12 cellular contexts compared by ENCODE assay signal in the genomic region with DNA sequence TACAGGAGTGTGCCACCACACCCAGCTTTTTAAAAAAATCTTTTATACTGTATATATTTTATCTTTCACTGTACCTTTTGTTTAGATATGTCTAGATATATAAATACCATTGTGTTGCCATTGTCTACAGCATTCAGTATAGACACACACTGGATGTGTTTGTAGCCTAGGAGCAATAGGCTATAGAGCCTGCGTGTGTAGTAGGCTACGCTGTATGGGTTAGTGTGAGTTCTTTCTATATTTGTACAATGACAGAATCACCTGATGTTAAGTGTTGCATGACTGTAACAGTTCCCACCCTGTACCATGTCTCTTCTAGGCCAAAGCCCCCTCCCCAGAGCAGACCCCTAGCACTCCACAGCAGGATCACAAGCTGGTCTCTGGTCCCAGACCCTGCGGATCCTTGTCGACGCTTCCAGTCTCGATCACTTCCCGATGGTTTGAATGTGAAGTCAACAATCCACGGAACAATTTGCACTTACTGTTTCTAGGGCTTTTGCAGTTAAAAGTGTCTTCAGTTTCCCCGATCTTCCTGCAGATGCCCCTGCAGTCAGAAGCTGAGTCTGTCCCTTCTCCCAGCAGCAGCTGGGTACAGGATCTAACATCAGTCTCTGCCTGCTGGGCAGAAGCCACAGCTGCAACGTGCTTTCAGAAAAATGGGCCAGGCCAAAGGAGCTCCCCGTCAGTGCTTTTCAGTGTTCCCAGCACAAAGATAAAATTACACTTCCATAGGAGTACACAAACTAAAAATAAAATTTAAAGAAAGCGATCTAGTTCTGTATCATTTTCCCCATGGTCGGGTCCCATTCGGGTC. TPM values are rescaled to one million over a fixed set of nuclear protein-coding genes. Genes with fewer than 3 reads are reported as not detected.
DNase-seq lines count a peak whose midpoint lies in the region; ATAC-seq and TF ChIP-seq lines count a peak whose summit lies in the region.
"Had no signal": no experiment of that assay in that cellular context is flagged by ENCODE, and none has a peak within 500 bp of the region (broad histone marks: within the 10 kb centered on the region; RNA-seq: fewer than 3 reads in every experiment).

No MANE protein-coding gene starts in this region.

- no peak for DNase-seq in activated naive CD8-positive, alpha-beta T cell treated with anti-CD3 and anti-CD28 coated beads, Interleukin-2, amount 50 U/mL, for 24 hours
- no peak for DNase-seq in activated naive CD8-positive, alpha-beta T cell treated with anti-CD3 and anti-CD28 coated beads for 36 hours
- peak; percentile 44 for DNase-seq in fibroblast of peridontal ligament (ENCODE audit: extremely low read depth)
- DNase-seq in nephron progenitor cell, result no peak
- no peak for DNase-seq in activated CD4-positive, alpha-beta T cell treated with anti-CD3 and anti-CD28 coated beads, Interleukin-2, amount 50 U/mL, for 48 hours
- DNase-seq in caudate nucleus (lab: John Stamatoyannopoulos, UW), result no peak
- DNase-seq in AG20443 (ENCODE audit: low spot score), result no peak
- DNase-seq: activated CD8-positive, alpha-beta memory T cell treated with anti-CD3 and anti-CD28 coated beads, Interleukin-2, amount 50 U/mL, for 4 hours; stimulated activated CD4-positive, alpha-beta T cell treated with anti-CD3 and anti-CD28 coated beads, Interleukin-1b, Interleukin-23, amount 100 ng/mL, for 48 hours; thyroid gland had no signal

- H3K27ac Mint-ChIP-seq in activated naive CD8-positive, alpha-beta T cell treated with anti-CD3 and anti-CD28 coated beads, Interleukin-2, amount 50 U/mL, for 24 hours, result peak overlapping the region; percentile 64
- no peak overlapping the region for H3K27ac Mint-ChIP-seq in activated naive CD8-positive, alpha-beta T cell treated with anti-CD3 and anti-CD28 coated beads for 36 hours
- H3K27ac Mint-ChIP-seq in nephron progenitor cell, result peak overlapping the region; percentile 94
- H3K27ac Mint-ChIP-seq: T-helper 1 cell treated with Interleukin-12 subunit alpha and Interleukin-12 subunit beta and Interleukin-4 antibody, amounts not matched to agents 30 μg/mL and 1 μg/mL, for 36 hours had no signal

- H3K4me1 Mint-ChIP-seq in activated naive CD8-positive, alpha-beta T cell treated with anti-CD3 and anti-CD28 coated beads, Interleukin-2, amount 50 U/mL, for 24 hours, result peaks cover 9% of the 10 kb centered on the region
- peaks cover 7% of the 10 kb centered on the region for H3K4me1 Mint-ChIP-seq in activated naive CD8-positive, alpha-beta T cell treated with anti-CD3 and anti-CD28 coated beads for 36 hours
- peaks cover 22% of the 10 kb centered on the region for H3K4me1 Mint-ChIP-seq in nephron progenitor cell

- H3K27ac ChIP-seq in caudate nucleus (ENCODE audit: low read depth, low read length), result no peak overlapping the region

- no peaks in the 10 kb centered on the region for H3K27me3 Mint-ChIP-seq in activated naive CD8-positive, alpha-beta T cell treated with anti-CD3 and anti-CD28 coated beads, Interleukin-2, amount 50 U/mL, for 24 hours
- no peaks in the 10 kb centered on the region for H3K27me3 Mint-ChIP-seq in activated naive CD8-positive, alpha-beta T cell treated with anti-CD3 and anti-CD28 coated beads for 36 hours
- no peaks in the 10 kb centered on the region for H3K27me3 Mint-ChIP-seq in nephron progenitor cell (ENCODE audit: low read depth, poor library complexity)

- ATAC-seq in activated naive CD8-positive, alpha-beta T cell treated with anti-CD3 and anti-CD28 coated beads, Interleukin-2, amount 50 U/mL, for 24 hours, result no peak
- no peak for ATAC-seq in HG03342 (IDR thresholded peaks at IDR 0.05; ENCODE audit: unreplicated experiment)

- no peaks in the 10 kb centered on the region for H3K9me3 Mint-ChIP-seq in activated naive CD8-positive, alpha-beta T cell treated with anti-CD3 and anti-CD28 coated beads, Interleukin-2, amount 50 U/mL, for 24 hours
- H3K9me3 Mint-ChIP-seq in activated naive CD8-positive, alpha-beta T cell treated with anti-CD3 and anti-CD28 coated beads for 36 hours, result no peaks in the 10 kb centered on the region
- no peaks in the 10 kb centered on the region for H3K9me3 Mint-ChIP-seq in nephron progenitor cell
- H3K9me3 Mint-ChIP-seq: T-helper 1 cell treated with Interleukin-12 subunit alpha and Interleukin-12 subunit beta and Interleukin-4 antibody, amounts not matched to agents 30 μg/mL and 1 μg/mL, for 36 hours had no signal

- no peak overlapping the region for H3K4me3 Mint-ChIP-seq in activated naive CD8-positive, alpha-beta T cell treated with anti-CD3 and anti-CD28 coated beads, Interleukin-2, amount 50 U/mL, for 24 hours
- H3K4me3 Mint-ChIP-seq in activated naive CD8-positive, alpha-beta T cell treated with anti-CD3 and anti-CD28 coated beads for 36 hours, result no peak overlapping the region
- H3K4me3 Mint-ChIP-seq in nephron progenitor cell, result no peak overlapping the region
- H3K4me3 Mint-ChIP-seq: T-helper 1 cell treated with Interleukin-12 subunit alpha and Interleukin-12 subunit beta and Interleukin-4 antibody, amounts not matched to agents 30 μg/mL and 1 μg/mL, for 36 hours had no signal

- no peak for TF ChIP-seq CTCF in nephron progenitor cell (IDR thresholded peaks at IDR 0.05)

- H3K36me3 Mint-ChIP-seq in activated naive CD8-positive, alpha-beta T cell treated with anti-CD3 and anti-CD28 coated beads, Interleukin-2, amount 50 U/mL, for 24 hours (ENCODE audit: low read depth), result no peaks in the 10 kb centered on the region
- H3K36me3 Mint-ChIP-seq in activated naive CD8-positive, alpha-beta T cell treated with anti-CD3 and anti-CD28 coated beads for 36 hours, result no peaks in the 10 kb centered on the region
- peaks cover 17% of the 10 kb centered on the region for H3K36me3 Mint-ChIP-seq in nephron progenitor cell (ENCODE audit: low read depth)

RNA-seq across cellular contexts. Expression of a gene that starts 35.3 kb away (rescaled TPM):
- total RNA-seq in activated naive CD8-positive, alpha-beta T cell treated with anti-CD3 and anti-CD28 coated beads for 36 hours, result under 1 TPM; 0.10 TPM

RNA-seq across cellular contexts. Expression of a gene that starts 36.0 kb away (rescaled TPM):
- total RNA-seq in activated naive CD8-positive, alpha-beta T cell treated with anti-CD3 and anti-CD28 coated beads for 36 hours, result 1 to 10 TPM; 6.9 to 7.8 TPM

RNA-seq across cellular contexts. Expression of a gene that starts 53.6 kb away (rescaled TPM):
- not detected for total RNA-seq in activated naive CD8-positive, alpha-beta T cell treated with anti-CD3 and anti-CD28 coated beads for 36 hours
- total RNA-seq: thyroid gland had no signal
